In the genomic region with DNA sequence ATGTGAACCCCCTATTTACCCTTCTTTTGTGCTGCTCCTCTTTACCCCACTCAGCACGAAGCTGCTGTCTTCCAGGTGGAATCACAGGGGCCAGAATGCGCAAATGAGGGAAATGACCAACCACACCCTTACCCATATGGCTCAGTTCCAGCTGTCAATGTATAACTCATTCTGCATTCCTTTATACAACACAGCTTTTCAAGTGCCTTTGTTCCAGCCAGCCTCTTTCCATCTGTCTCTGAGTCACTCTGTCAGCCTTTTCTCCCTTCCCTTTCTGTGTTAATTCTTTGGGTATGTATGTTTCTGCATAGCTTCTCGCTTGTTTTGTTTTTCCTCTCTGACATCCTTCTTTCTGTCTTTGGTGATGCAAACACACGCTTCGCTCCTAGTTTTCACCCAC, we compare ENCODE assay signal across 1 cellular context.
TF ChIP-seq lines count a peak whose summit lies in the region.

No MANE protein-coding gene starts in this region.

TF ChIP-seq in IMR-90, 13 proteins besides CTCF, POLR2A, EP300 and RAD21 (continued from another document):
- TF ChIP-seq RCOR1 (IDR thresholded peaks at IDR 0.05; ENCODE audit: insufficient replicate concordance, low read length): no peak
- TF ChIP-seq MXI1 (IDR thresholded peaks at IDR 0.05; ENCODE audit: borderline replicate concordance, low read depth, low read length): no peak
- TF ChIP-seq MAFK (IDR thresholded peaks at IDR 0.05; ENCODE audit: low read depth, low read length): no peak
- no peak for TF ChIP-seq SMC3 (IDR thresholded peaks at IDR 0.05; ENCODE audit: low read depth, low read length)
- TF ChIP-seq CHD1 (IDR thresholded peaks at IDR 0.05; ENCODE audit: low read depth, low read length): no peak
- TF ChIP-seq, protein P1, sequence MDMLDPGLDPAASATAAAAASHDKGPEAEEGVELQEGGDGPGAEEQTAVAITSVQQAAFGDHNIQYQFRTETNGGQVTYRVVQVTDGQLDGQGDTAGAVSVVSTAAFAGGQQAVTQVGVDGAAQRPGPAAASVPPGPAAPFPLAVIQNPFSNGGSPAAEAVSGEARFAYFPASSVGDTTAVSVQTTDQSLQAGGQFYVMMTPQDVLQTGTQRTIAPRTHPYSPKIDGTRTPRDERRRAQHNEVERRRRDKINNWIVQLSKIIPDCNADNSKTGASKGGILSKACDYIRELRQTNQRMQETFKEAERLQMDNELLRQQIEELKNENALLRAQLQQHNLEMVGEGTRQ (IDR thresholded peaks at IDR 0.05; ENCODE audit: low read depth, low read length): no peak
- no peak for TF ChIP-seq BHLHE40 (IDR thresholded peaks at IDR 0.05; ENCODE audit: low read depth, low read length)
